In the genomic region with DNA sequence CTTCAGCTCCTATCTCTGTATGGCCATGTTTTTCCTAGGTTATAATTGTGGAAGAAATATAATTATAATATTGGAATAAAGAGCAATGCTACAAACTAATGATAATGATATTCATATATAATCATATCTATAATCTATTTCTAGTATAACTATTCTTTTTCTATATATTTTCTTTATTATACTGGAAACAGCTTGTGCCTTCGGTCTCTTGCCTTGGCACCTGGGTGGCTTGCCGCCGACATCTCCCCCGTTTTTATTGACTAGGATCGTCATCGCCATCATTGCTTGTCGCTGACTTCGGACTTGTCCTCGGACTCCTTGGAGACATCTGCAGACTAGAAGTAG, we compare ENCODE assay signal across 8 cellular contexts. TPM values are rescaled to one million over a fixed set of nuclear protein-coding genes. Genes with fewer than 3 reads are reported as not detected.
A peak's percentile ranks its signal among the peaks of the same experiment; 100 is the strongest.
DNase-seq lines count a peak whose midpoint lies in the region; ATAC-seq and TF ChIP-seq lines count a peak whose summit lies in the region.

No MANE protein-coding gene starts in this region.

- dilution Hi-C loops in mammary epithelial cell (cut with HindIII; ENCODE audit: low sequenced_read_pairs): no loop called here

- DNase-seq in Jurkat, Clone E6-1 (ENCODE audit: low read depth, low spot score): no peak
- DNase-seq in mammary epithelial cell: no peak
- no peak for DNase-seq in NCI-H1417 treated with DMSO at 0.1 percent for 48 hours (lab: John Stamatoyannopoulos, UW)
- DNase-seq in NCI-H2029 treated with DMSO at 0.1 percent for 48 hours (lab: John Stamatoyannopoulos, UW): no peak

- 80% methylated on average over 9 of the region's 9 CpGs for WGBS in mammary epithelial cell (ENCODE audit: low coverage, missing lambda C conversion rate)

- H3K4me1 Mint-ChIP-seq in nephron: no peaks in the 10 kb centered on the region

- no peaks in the 10 kb centered on the region for H3K27me3 Mint-ChIP-seq in nephron (ENCODE audit: low read depth)

- H3K4me3 ChIP-seq in ACC112 (ENCODE audit: low read depth, low read length): peak overlapping the region; percentile 97
- H3K4me3 ChIP-seq in Jurkat, Clone E6-1 (ENCODE audit: low read length): peak overlapping the region; percentile 95
- peak overlapping the region in 1 of 3 experiments; percentile 86 for H3K4me3 ChIP-seq in mammary epithelial cell (replicated peaks in 1 of 3; ENCODE audit: insufficient read depth in 1 of 3, low read depth in 2 of 3, low read length in 3 of 3)

- intact Hi-C loops in mammary epithelial cell (cut with micrococcal nuclease): loop anchor here (1.0 to 5.0 kb wide), 3 partner anchors 46 to 192 kb away; a partner anchor contains a TSS

- H3K36me3 ChIP-seq in ACC112 (ENCODE audit: insufficient read depth, low read length) (no peaks in the 10 kb centered on the region), mammary epithelial cell (ENCODE audit: insufficient read depth, low read length) (no peaks in the 10 kb centered on the region)

- H3K36me3 Mint-ChIP-seq in nephron (ENCODE audit: low read depth): peaks cover 39% of the 10 kb centered on the region

- H3K9me3 ChIP-seq in mammary epithelial cell (replicated peaks; ENCODE audit: insufficient read depth, low read length): peaks cover 6% of the 10 kb centered on the region

- peaks cover 14% of the 10 kb centered on the region for H3K4me1 ChIP-seq in ACC112 (ENCODE audit: control insufficient read depth, insufficient read depth, low read length, unreplicated experiment)
- H3K4me1 ChIP-seq in mammary epithelial cell (ENCODE audit: insufficient read depth, low read length): no peaks in the 10 kb centered on the region

- H4K20me1 ChIP-seq in mammary epithelial cell (ENCODE audit: insufficient read depth, low read length): no peaks in the 10 kb centered on the region

- peak overlapping the region; percentile 90 for H3K4me2 ChIP-seq in mammary epithelial cell (ENCODE audit: insufficient read depth, low read depth, low read length)

- H3K27ac Mint-ChIP-seq in nephron: no peak overlapping the region

- peak overlapping the region; percentile 100 for H3K4me3 Mint-ChIP-seq in nephron

- H3K79me2 ChIP-seq in ACC112 (ENCODE audit: control insufficient read depth, insufficient read depth, low read length, unreplicated experiment): peaks cover 26% of the 10 kb centered on the region
- H3K79me2 ChIP-seq in mammary epithelial cell (ENCODE audit: insufficient read depth, low read length): peaks cover 12% of the 10 kb centered on the region

- in situ Hi-C loops in mammary epithelial cell (cut with MboI; ENCODE audit: low sequenced_read_pairs in 2 of 2): no loop called here

- H3K9ac ChIP-seq in mammary epithelial cell (ENCODE audit: insufficient read depth, low read length): no peak overlapping the region

- H3K27ac ChIP-seq in ACC112 (ENCODE audit: low read depth, low read length) (no peak overlapping the region), mammary epithelial cell (ENCODE audit: insufficient read depth, low read depth, low read length) (no peak overlapping the region)

- H2AFZ ChIP-seq in ACC112 (ENCODE audit: low read length, unreplicated experiment) (no peak overlapping the region), mammary epithelial cell (ENCODE audit: low read depth, low read length) (no peak overlapping the region)

- H3K27me3 ChIP-seq in ACC112 (ENCODE audit: insufficient read depth, low read length) (no peaks in the 10 kb centered on the region), mammary epithelial cell (ENCODE audit: insufficient read depth, low read length) (no peaks in the 10 kb centered on the region)

- peaks cover 26% of the 10 kb centered on the region for H3K9me3 Mint-ChIP-seq in nephron

- CTCF ChIA-PET in mammary epithelial cell (lab: Charles Lee; ENCODE audit: low non-redundant PET): interaction anchor here (0.9 to 1.6 kb wide), 3 partner anchors 24 to 191 kb away, joined by 3 to 20 read pairs (median 3); a partner anchor contains a TSS

- no peak for TF ChIP-seq CTCF in mammary epithelial cell (conservative IDR thresholded peaks at IDR 0.05 in 1 of 2, IDR thresholded peaks at IDR 0.05 in 1 of 2; ENCODE audit: extremely low read depth in 1 of 2, insufficient read depth in 1 of 2, low read depth in 1 of 2, low read length in 2 of 2)
- no peak for TF ChIP-seq CTCF in nephron (IDR thresholded peaks at IDR 0.05; ENCODE audit: unreplicated experiment in 3 of 3)

- no TSS peak for BruUV-seq in mammary epithelial cell (replicated peaks; lab: Mats Ljungman, UMichigan)

- ATAC-seq in HG02973 (IDR thresholded peaks at IDR 0.05; ENCODE audit: unreplicated experiment) (no peak), HG03521 (IDR thresholded peaks at IDR 0.05; ENCODE audit: unreplicated experiment) (no peak)

RNA-seq across cellular contexts. Expression of a gene that starts 24.2 kb away (rescaled TPM):
- polyA plus RNA-seq in Jurkat, Clone E6-1 (2012; ENCODE audit: insufficient read depth, insufficient read length): 0.93 TPM
- total RNA-seq in mammary epithelial cell: 1 to 10 TPM; 1.6 to 2.0 TPM
- 0.57 TPM for polyA plus RNA-seq in mammary epithelial cell
- polyA minus RNA-seq in mammary epithelial cell: not detected

RNA-seq across cellular contexts. Expression of a gene that starts 46.4 kb away (rescaled TPM):
- 0.96 TPM for polyA plus RNA-seq in Jurkat, Clone E6-1 (2012; ENCODE audit: insufficient read depth, insufficient read length)
- 1 to 10 TPM; 2.7 to 4.5 TPM for total RNA-seq in mammary epithelial cell
- polyA plus RNA-seq in mammary epithelial cell: 0.46 TPM
- polyA minus RNA-seq in mammary epithelial cell: 2.5 TPM
